ENCODE assay signal across 8 cellular contexts in genomic region chr17:4807534-4808377, GRCh38. TPM values are rescaled to one million over a fixed set of nuclear protein-coding genes. Genes with fewer than 3 reads are reported as not detected.
A peak's percentile ranks its signal among the peaks of the same experiment; 100 is the strongest.
DNase-seq lines count a peak whose midpoint lies in the region; ATAC-seq and TF ChIP-seq lines count a peak whose summit lies in the region.

No MANE protein-coding gene starts in this region.

- H2AFZ ChIP-seq in PC-3 (ENCODE audit: low read length) (no peak overlapping the region), neural cell (ENCODE audit: low read depth, low read length) (no peak overlapping the region)

- H3K9ac ChIP-seq in BLaER1 treated with 17β-estradiol and CSF1 and Interleukin-3, amounts not matched to agents 10 nM and 100 nM: peak overlapping the region; percentile 84 to 91 (median 87); a peak in 21 of 22 replicates
- H3K9ac ChIP-seq in PC-3 (ENCODE audit: low read length) (peak overlapping the region; percentile 69; the same call in 1 of the 2 replicates), neural cell (ENCODE audit: low read length) (peak overlapping the region; percentile 46)

- no peaks in the 10 kb centered on the region for H3K9me3 ChIP-seq in BLaER1 treated with 17β-estradiol and CSF1 and Interleukin-3, amounts not matched to agents 10 nM and 100 nM (replicated peaks in 1 of 11)
- H3K9me3 ChIP-seq in PC-3 (ENCODE audit: low read length): no peaks in the 10 kb centered on the region
- H3K9me3 ChIP-seq in neural cell (ENCODE audit: low read length): no peaks in the 10 kb centered on the region

- peak overlapping the region; percentile 89 to 99 (median 94) for H3K4me2 ChIP-seq in BLaER1 treated with 17β-estradiol and CSF1 and Interleukin-3, amounts not matched to agents 10 nM and 100 nM
- H3K4me2 ChIP-seq in PC-3 (ENCODE audit: low read length) (peak overlapping the region; percentile 88), neural cell (ENCODE audit: low read length) (no peak overlapping the region)

- POLR2A ChIA-PET in PC-3 (lab: Charles Lee; ENCODE audit: unreplicated experiment): interaction anchor here (0.5 kb wide), 1 partner anchor 1299 kb away, joined by 9 read pairs; no protein-coding TSS in a partner anchor

- intact Hi-C loops in PC-3 (cut with micrococcal nuclease): loop anchor here (1.0 kb wide), 1 partner anchor 26 kb away; the partner anchor contains the start of gene MINK1

- in situ Hi-C loops in ACHN (cut with HindIII; ENCODE audit: low pct_ligation_motif_present, low pct_unique_long_range_greater_than_20kb, low sequenced_read_pairs): no loop called here

- CTCF ChIA-PET in PC-3 (lab: Charles Lee): no interaction called here

- no peak for DNase-seq in PC-3
- no peak for DNase-seq in epithelial cell of proximal tubule (ENCODE audit: low read depth)
- DNase-seq in ACHN: no peak
- DNase-seq in DMS153 treated with DMSO at 0.1 percent for 48 hours (lab: John Stamatoyannopoulos, UW; ENCODE audit: unreplicated experiment): no peak

- no peaks in the 10 kb centered on the region for H3K27me3 ChIP-seq in BLaER1 treated with 17β-estradiol and CSF1 and Interleukin-3, amounts not matched to agents 10 nM and 100 nM
- no peaks in the 10 kb centered on the region for H3K27me3 ChIP-seq in PC-3 (ENCODE audit: low read length)
- peaks cover 11% of the 10 kb centered on the region for H3K27me3 ChIP-seq in neural cell (ENCODE audit: insufficient read depth, low read depth, low read length)

- peak overlapping the region in 7 of 11 experiments; percentile 73 to 82 (median 76); a peak in 12 of 22 replicates for H3K27ac ChIP-seq in BLaER1 treated with 17β-estradiol and CSF1 and Interleukin-3, amounts not matched to agents 10 nM and 100 nM
- no peak overlapping the region for H3K27ac ChIP-seq in PC-3 (ENCODE audit: low read length)
- H3K27ac ChIP-seq in neural cell (ENCODE audit: low read length): no peak overlapping the region

- H3K9me2 ChIP-seq in PC-3 (replicated peaks; ENCODE audit: low read length) (no peaks in the 10 kb centered on the region), neural cell (ENCODE audit: insufficient read depth, low read length) (no peaks in the 10 kb centered on the region)

- ATAC-seq in PC-3 (no peak; the same call in 1 of the 2 replicates), GM19467 (IDR thresholded peaks at IDR 0.05; ENCODE audit: unreplicated experiment) (no peak), HG02884 (IDR thresholded peaks at IDR 0.05; ENCODE audit: unreplicated experiment) (no peak)

- H3F3A ChIP-seq in PC-3 (ENCODE audit: low read length, unreplicated experiment) (no peaks in the 10 kb centered on the region), neural cell (ENCODE audit: insufficient read depth, low read length, poor library complexity, severe bottlenecking) (no peaks in the 10 kb centered on the region)

- peaks cover 0 to 33% (median 9%) of the 10 kb centered on the region in 11 experiments; a peak in 11 of 22 replicates for H3K36me3 ChIP-seq in BLaER1 treated with 17β-estradiol and CSF1 and Interleukin-3, amounts not matched to agents 10 nM and 100 nM
- H3K36me3 ChIP-seq in PC-3 (ENCODE audit: low read depth, low read length) (no peaks in the 10 kb centered on the region), neural cell (ENCODE audit: insufficient read depth, low read length) (no peaks in the 10 kb centered on the region)

- H4K20me1 ChIP-seq in BLaER1 treated with 17β-estradiol and CSF1 and Interleukin-3, amounts not matched to agents 10 nM and 100 nM: peaks cover 0 to 27% (median 10%) of the 10 kb centered on the region in 11 experiments; a peak in 11 of 22 replicates
- H4K20me1 ChIP-seq in PC-3 (ENCODE audit: low read length) (no peaks in the 10 kb centered on the region), neural cell (ENCODE audit: insufficient read depth) (no peaks in the 10 kb centered on the region)

- peaks cover 28 to 42% (median 38%) of the 10 kb centered on the region in 10 experiments for H3K4me1 ChIP-seq in BLaER1 treated with 17β-estradiol and CSF1 and Interleukin-3, amounts not matched to agents 10 nM and 100 nM
- peaks cover 9% of the 10 kb centered on the region for H3K4me1 ChIP-seq in PC-3 (ENCODE audit: insufficient read depth, low read length)

- TF ChIP-seq CTCF in PC-3 (conservative IDR thresholded peaks at IDR 0.05; ENCODE audit: low read depth, low read length) (no peak), epithelial cell of proximal tubule (conservative IDR thresholded peaks at IDR 0.05; ENCODE audit: low read depth, low read length) (no peak), neural cell (IDR thresholded peaks at IDR 0.05; ENCODE audit: poor library complexity, severe bottlenecking) (no peak)

- TF ChIP-seq RAD21 in neural cell (conservative IDR thresholded peaks at IDR 0.05): no peak

- H3K79me2 ChIP-seq in PC-3 (ENCODE audit: low read length): no peaks in the 10 kb centered on the region
- no peaks in the 10 kb centered on the region for H3K79me2 ChIP-seq in neural cell (replicated peaks; ENCODE audit: insufficient read depth, low read length)

- peak overlapping the region; percentile 77 to 93 (median 84) for H3K4me3 ChIP-seq in BLaER1 treated with 17β-estradiol and CSF1 and Interleukin-3, amounts not matched to agents 10 nM and 100 nM
- peak overlapping the region; percentile 78 for H3K4me3 ChIP-seq in PC-3 (ENCODE audit: low read length)
- peak overlapping the region; percentile 85 for H3K4me3 ChIP-seq in epithelial cell of proximal tubule (ENCODE audit: low read depth, low read length)
- H3K4me3 ChIP-seq in neural cell (ENCODE audit: low read length): peak overlapping the region; percentile 62

- no peak for TF ChIP-seq EP300 in neural cell (conservative IDR thresholded peaks at IDR 0.05; ENCODE audit: poor library complexity, severe bottlenecking)

- TSS peak; percentile 65 for BruUV-seq in PC-3 (replicated peaks; lab: Mats Ljungman, UMichigan)

TF ChIP-seq in neural cell, 6 proteins besides CTCF, POLR2A, EP300 and RAD21:
- TF ChIP-seq MXI1 (conservative IDR thresholded peaks at IDR 0.05; ENCODE audit: poor library complexity, severe bottlenecking) (no peak), EZH2 (IDR thresholded peaks at IDR 0.05; ENCODE audit: borderline replicate concordance, insufficient read depth, low read length, poor library complexity, severe bottlenecking) (no peak), REST (IDR thresholded peaks at IDR 0.05; ENCODE audit: borderline replicate concordance) (no peak), POLR2AphosphoS5 (IDR thresholded peaks at IDR 0.05) (no peak), TAF1 (IDR thresholded peaks at IDR 0.05; ENCODE audit: low read depth) (no peak), SMC3 (conservative IDR thresholded peaks at IDR 0.05; ENCODE audit: poor library complexity) (no peak)
TF ChIP-seq in neural cell: peak in this region for 0.

RNA-seq across cellular contexts. Expression of gene PLD2, which starts 0.8 kb away (rescaled TPM):
- total RNA-seq in PC-3 (2014; rRNA removed): 24.3 and 27.3 TPM in 2 replicates
- total RNA-seq in epithelial cell of proximal tubule: 15.7 and 19.5 TPM in 2 replicates
- polyA plus RNA-seq in neural cell: 2.0 and 3.9 TPM in 2 replicates
- 2.7 and 4.2 TPM in 2 replicates for polyA minus RNA-seq in neural cell

RNA-seq across cellular contexts. Expression of gene PSMB6, which starts 11.8 kb away (rescaled TPM):
- total RNA-seq in PC-3 (2014; rRNA removed): 281 and 405 TPM in 2 replicates
- total RNA-seq in epithelial cell of proximal tubule: 264 and 337 TPM in 2 replicates
- 175 and 194 TPM in 2 replicates for polyA plus RNA-seq in neural cell
- 66.8 and 67.7 TPM in 2 replicates for polyA minus RNA-seq in neural cell

RNA-seq across cellular contexts. Expression of gene GLTPD2, which starts 19.0 kb away (rescaled TPM):
- 0.98 TPM in 1 of 2 replicates, not detected in the other for total RNA-seq in PC-3 (2014; rRNA removed)
- not detected in 2 replicates for total RNA-seq in epithelial cell of proximal tubule
- polyA plus RNA-seq in neural cell: 2.6 TPM in 1 of 2 replicates, not detected in the other
- polyA minus RNA-seq in neural cell: not detected in 2 replicates

RNA-seq across cellular contexts. Expression of gene VMO1, which starts 21.6 kb away (rescaled TPM):
- total RNA-seq in PC-3 (2014; rRNA removed) (1.2 and 3.1 TPM in 2 replicates), epithelial cell of proximal tubule (not detected in 2 replicates)
- 1.6 TPM in 1 of 2 replicates, not detected in the other for polyA plus RNA-seq in neural cell
- polyA minus RNA-seq in neural cell: not detected in 2 replicates

Comparison
In these comparisons a context has a peak if more than half of its experiments do, and no peak if none do; other contexts are left out.
1. H3K27ac ChIP-seq: peak in BLaER1 treated with 17β-estradiol and CSF1 and Interleukin-3, amounts not matched to agents 10 nM and 100 nM (7 of 11); none in PC-3 (single experiment) and neural cell (single experiment).
2. Peak in every context shown above with its lines, with median percentiles within 50 percentile points of each other: H3K4me3 ChIP-seq and H3K9ac ChIP-seq.